8 cellular contexts compared by ENCODE assay signal in genomic region chr17:48997103-48997826, GRCh38. TPM values are rescaled to one million over a fixed set of nuclear protein-coding genes. Genes with fewer than 3 reads are reported as not detected.
DNase-seq lines count a peak whose midpoint lies in the region; TF ChIP-seq lines count a peak whose summit lies in the region.

IGF2BP1 (plus strand) TSS chr17:48997385; CDS start chr17:48997746, 361 bp downstream.

- H3K4me3 ChIP-seq in Caco-2 (ENCODE audit: low read depth, low read length) (peak within 1 kb of the TSS; percentile 82), iPS-20b (ENCODE audit: low read length) (peak within 1 kb of the TSS; percentile 90)

- POLR2A ChIA-PET in Caco-2 (lab: Charles Lee) = interaction anchor here (0.5 to 4.9 kb wide), 16 partner anchors 10 to 949 kb away, joined by 3 to 73 read pairs (median 8); partner anchors contain the start of genes ATP5MC1 and SNF8

- no peaks in the 10 kb centered on the region for H3K27me3 Mint-ChIP-seq in Caco-2 (ENCODE audit: insufficient read depth, unreplicated experiment)
- H3K27me3 Mint-ChIP-seq in activated naive CD4-positive, alpha-beta T cell treated with anti-CD3 and anti-CD28 coated beads for 36 hours (ENCODE audit: low read depth) = peaks cover 68% of the 10 kb centered on the region

- in situ Hi-C loops in KBM-7 (cut with MboI; ENCODE audit: low pct_unique_long_range_greater_than_20kb, low sequenced_read_pairs) = no loop called here
- in situ Hi-C loops in ACHN (cut with HindIII; ENCODE audit: low pct_ligation_motif_present, low pct_unique_long_range_greater_than_20kb, low sequenced_read_pairs) = no loop called here

- no peak for TF ChIP-seq CTCF in Caco-2 (IDR thresholded peaks at IDR 0.05; ENCODE audit: insufficient read depth in 1 of 2, low read depth in 1 of 2, low read length in 1 of 2, severe bottlenecking in 1 of 2, unreplicated experiment in 1 of 2)

- BruUV-seq in Caco-2 (replicated peaks; lab: Mats Ljungman, UMichigan) = TSS peak; percentile 33

- H3K4me1 ChIP-seq in Caco-2 (peaks cover 38% of the 10 kb centered on the region), iPS-20b (ENCODE audit: insufficient read depth, low read length) (peaks cover 18% of the 10 kb centered on the region; the same call in 1 of the 2 replicates)

- peaks cover 71% of the 10 kb centered on the region for H3K36me3 Mint-ChIP-seq in Caco-2 (ENCODE audit: insufficient read depth, unreplicated experiment)
- H3K36me3 Mint-ChIP-seq in activated naive CD4-positive, alpha-beta T cell treated with anti-CD3 and anti-CD28 coated beads for 36 hours (ENCODE audit: low read depth) = no peaks in the 10 kb centered on the region

- H3K27me3 ChIP-seq in Caco-2 (replicated peaks; ENCODE audit: control insufficient read depth, insufficient read depth, low read length) (no peaks in the 10 kb centered on the region), iPS-20b (ENCODE audit: insufficient read depth, low read length) (no peaks in the 10 kb centered on the region)

- H3K27ac ChIP-seq in iPS-20b (ENCODE audit: low read length) = peak within 1 kb of the TSS; percentile 97

- H3K27ac Mint-ChIP-seq in Caco-2 (ENCODE audit: unreplicated experiment) = peak within 1 kb of the TSS; percentile 94
- H3K27ac Mint-ChIP-seq in activated naive CD4-positive, alpha-beta T cell treated with anti-CD3 and anti-CD28 coated beads for 36 hours = no peak within 1 kb of the TSS

- H3K4me1 Mint-ChIP-seq in Caco-2 (ENCODE audit: low read depth, unreplicated experiment) = peaks cover 40% of the 10 kb centered on the region
- peaks cover 29% of the 10 kb centered on the region for H3K4me1 Mint-ChIP-seq in activated naive CD4-positive, alpha-beta T cell treated with anti-CD3 and anti-CD28 coated beads for 36 hours (ENCODE audit: low read depth)

- intact Hi-C loops in Caco-2 (cut with micrococcal nuclease; ENCODE audit: unreplicated experiment) = loop anchor here (1.0 to 2.0 kb wide), 3 partner anchors 43 to 196 kb away; partner anchors contain the start of gene SNF8
- intact Hi-C loops in activated naive CD4-positive, alpha-beta T cell treated with anti-CD3 and anti-CD28 coated beads for 36 hours (cut with micrococcal nuclease) = loop anchor here (10.0 kb wide), 1 partner anchor 272 kb away; the partner anchor contains the start of genes HOXB13, PRAC1 and PRAC2

- H3K9ac ChIP-seq in iPS-20b (ENCODE audit: low read depth, low read length) = peak within 1 kb of the TSS; percentile 100

- H3K9me3 Mint-ChIP-seq in Caco-2 (ENCODE audit: unreplicated experiment) = no peaks in the 10 kb centered on the region
- H3K9me3 Mint-ChIP-seq in activated naive CD4-positive, alpha-beta T cell treated with anti-CD3 and anti-CD28 coated beads for 36 hours = no peaks in the 10 kb centered on the region

- CTCF ChIA-PET in Caco-2 (lab: Charles Lee) = interaction anchor here (1.1 to 7.1 kb wide), 14 partner anchors 9 to 1027 kb away, joined by 3 to 136 read pairs (median 6); partner anchors contain the start of genes ATP5MC1, CDK5RAP3 and SNF8
- CTCF ChIA-PET in activated naive CD4-positive, alpha-beta T cell treated with anti-CD3 and anti-CD28 coated beads for 36 hours (lab: Charles Lee) = interaction anchor here (1.8 kb wide), 1 partner anchor 39 kb away, joined by 4 read pairs; no protein-coding TSS in a partner anchor

- H3K9me3 ChIP-seq in Caco-2 (no peaks in the 10 kb centered on the region), iPS-20b (ENCODE audit: insufficient read depth, low read depth, low read length) (no peaks in the 10 kb centered on the region)

- H3K4me3 Mint-ChIP-seq in Caco-2 (ENCODE audit: unreplicated experiment) = peak within 1 kb of the TSS; percentile 86
- H3K4me3 Mint-ChIP-seq in activated naive CD4-positive, alpha-beta T cell treated with anti-CD3 and anti-CD28 coated beads for 36 hours = peak within 1 kb of the TSS; percentile 65

- DNase-seq in Caco-2 = peak; percentile 93 to 95
- peak; percentile 73 for DNase-seq in KBM-7
- DNase-seq in activated naive CD4-positive, alpha-beta T cell treated with anti-CD3 and anti-CD28 coated beads for 36 hours = peak; percentile 29
- DNase-seq in ureter (ENCODE audit: low spot score) = peak; percentile 32
- DNase-seq in NCI-H2029 (lab: John Stamatoyannopoulos, UW) = no peak
- no peak for DNase-seq in NCI-H774 (lab: John Stamatoyannopoulos, UW)
- no peak for DNase-seq in ACHN

- H3K36me3 ChIP-seq in Caco-2 (ENCODE audit: control insufficient read depth, insufficient read depth, low read length) (no peaks in the 10 kb centered on the region), iPS-20b (ENCODE audit: insufficient read depth, low read depth, low read length) (peaks cover 24% of the 10 kb centered on the region)

RNA-seq across cellular contexts. Expression of gene IGF2BP1, which starts in this region (rescaled TPM):
- total RNA-seq in Caco-2 (2022) = 583 and 601 TPM in 2 replicates
- under 1 TPM; 0.57 to 0.60 TPM for total RNA-seq in activated naive CD4-positive, alpha-beta T cell treated with anti-CD3 and anti-CD28 coated beads for 36 hours
- not detected for total RNA-seq in ureter

Comparison
In these comparisons a context has a peak if more than half of its experiments do, and no peak if none do; other contexts are left out.
1. RNA of gene IGF2BP1 (total RNA-seq): 583 to 601 TPM in Caco-2; 0.57 to 0.60 TPM in activated naive CD4-positive, alpha-beta T cell treated with anti-CD3 and anti-CD28 coated beads for 36 hours and not detected in ureter (single experiment); every median in the first group is over 100 times any median in the second.
2. Peak in DNase-seq in activated naive CD4-positive, alpha-beta T cell treated with anti-CD3 and anti-CD28 coated beads for 36 hours; RNA of the gene not detected or under 1 TPM.
3. Peak in DNase-seq in ureter; RNA of the gene not detected or under 1 TPM.
4. DNase-seq: peak in Caco-2 (2 of 2) and KBM-7 (single experiment); none in NCI-H2029 (single experiment), NCI-H774 (single experiment) and ACHN (single experiment).